ENCODE assay signal across 24 cellular contexts in the genomic region with DNA sequence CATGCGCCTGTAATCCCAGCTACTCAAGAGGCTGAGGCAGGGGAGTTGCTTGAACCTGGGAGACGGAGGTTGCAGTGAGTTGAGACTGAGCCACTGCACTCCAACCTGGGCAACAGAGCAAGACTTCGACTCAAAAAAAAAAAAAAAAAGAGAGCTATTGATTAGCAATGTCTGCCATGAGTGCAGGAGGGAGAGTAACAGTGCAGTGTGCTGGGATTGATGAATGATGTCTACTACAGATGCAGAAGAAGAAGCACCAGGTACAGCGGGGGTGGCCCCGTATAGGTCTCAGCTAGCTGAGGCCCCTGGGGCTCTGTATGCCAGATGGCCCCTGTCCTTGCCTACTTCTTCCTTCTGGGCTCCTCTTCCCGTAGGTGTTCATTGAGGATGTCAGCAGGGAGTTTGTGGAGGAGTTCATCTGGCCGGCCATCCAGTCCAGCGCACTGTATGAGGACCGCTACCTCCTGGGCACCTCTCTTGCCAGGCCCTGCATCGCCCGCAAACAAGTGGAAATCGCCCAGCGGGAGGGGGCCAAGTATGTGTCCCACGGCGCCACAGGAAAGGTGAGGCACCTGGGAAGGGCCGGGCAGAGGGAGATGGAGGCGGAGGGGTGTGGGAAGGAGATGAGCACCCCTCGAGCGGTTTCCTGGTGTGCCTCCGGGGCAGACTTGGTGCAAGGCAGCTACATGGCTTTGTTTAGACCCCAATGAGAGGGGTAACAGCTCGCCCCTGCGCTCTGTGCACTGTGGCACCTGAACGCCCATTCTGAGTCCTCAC.
"Had no signal": no experiment of that assay in that cellular context is flagged by ENCODE, and none has a peak within 500 bp of the region (broad histone marks: within the 10 kb centered on the region; RNA-seq: fewer than 3 reads in every experiment).

No MANE protein-coding gene starts in this region.

- FAIRE-seq: endothelial cell of umbilical vein, kidney, urothelium cell line had no signal

- H3K9ac ChIP-seq: parathyroid adenoma had no signal

- H3K27me3 ChIP-seq: esophagus muscularis mucosa, foreskin keratinocyte, left lung, right atrium auricular region, testis, tibial artery, upper lobe of left lung had no signal

- H3K9me3 ChIP-seq: esophagus muscularis mucosa, left lung, neutrophil, prostate gland, right atrium auricular region, spleen, testis, tibial artery, upper lobe of left lung had no signal

- DNase-seq: dermis blood vessel endothelial cell; effector memory CD4-positive, alpha-beta T cell; foreskin keratinocyte; kidney; natural killer cell; spleen; stimulated activated CD4-positive, alpha-beta T cell treated with anti-CD3 and anti-CD28 coated beads, Interleukin-4, amount 100 ng/mL, for 4 hours; stimulated activated naive CD8-positive, alpha-beta T cell treated with anti-CD3 and anti-CD28 coated beads, Interleukin-15, Interleukin-2, amounts not matched to agents 100 U/mL and 50 U/mL, for 24 hours; substantia nigra; testis; tibial artery had no signal

- H2AFZ ChIP-seq: parathyroid adenoma had no signal

- H3K4me1 ChIP-seq: foreskin keratinocyte, prostate gland had no signal

- ATAC-seq: foreskin keratinocyte; left lung; natural killer cell; stimulated activated memory B cell treated with anti-CD40 and anti-IgM and Interleukin-4, amounts not matched to agents 10 μg/mL and 1 μg/mL and 100 μg/mL, for 72 hours; stimulated activated naive CD8-positive, alpha-beta T cell treated with anti-CD3 and anti-CD28 coated beads, Interleukin-15, Interleukin-2, amounts not matched to agents 100 U/mL and 50 U/mL, for 24 hours had no signal

- H3K4me3 ChIP-seq: coronary artery, esophagus muscularis mucosa, left lung, lung, prostate gland, right atrium auricular region, skin epidermis, spleen, testis, tibial artery, upper lobe of left lung had no signal

- H3K79me2 ChIP-seq: parathyroid adenoma had no signal

- H3K36me3 ChIP-seq: neutrophil, prostate gland had no signal

- H3K27ac ChIP-seq: coronary artery, esophagus muscularis mucosa, foreskin keratinocyte, neutrophil, parathyroid adenoma, prostate gland, right atrium auricular region, skin epidermis, spleen, tibial artery had no signal
